In genomic region chr3:187012609-187013051, GRCh38 we compare ENCODE assay signal across 8 cellular contexts.
DNase-seq lines count a peak whose midpoint lies in the region; ATAC-seq and FAIRE-seq lines count a peak whose summit lies in the region.

No MANE protein-coding gene starts in this region.

- H3K4me3 Mint-ChIP-seq in stimulated activated naive CD8-positive, alpha-beta T cell treated with anti-CD3 and anti-CD28 coated beads, Interleukin-15, amount 100 ng/mL, for 72 hours: peak overlapping the region; percentile 69 to 74

- no peaks in the 10 kb centered on the region for H3K27me3 Mint-ChIP-seq in stimulated activated naive CD8-positive, alpha-beta T cell treated with anti-CD3 and anti-CD28 coated beads, Interleukin-15, amount 100 ng/mL, for 72 hours

- no peaks in the 10 kb centered on the region for H3K4me1 ChIP-seq in HUES64 (ENCODE audit: insufficient read depth, low read length)
- no peaks in the 10 kb centered on the region for H3K4me1 ChIP-seq in small intestine (ENCODE audit: control insufficient read depth in 2 of 2, insufficient read depth in 1 of 2, low read depth in 1 of 2, low read length in 1 of 2)

- H3K4me3 ChIP-seq in HUES64 (ENCODE audit: low read length): no peak overlapping the region
- no peak overlapping the region for H3K4me3 ChIP-seq in small intestine (ENCODE audit: low read depth in 1 of 2, low read length in 2 of 2)

- H3K9me3 Mint-ChIP-seq in stimulated activated naive CD8-positive, alpha-beta T cell treated with anti-CD3 and anti-CD28 coated beads, Interleukin-15, amount 100 ng/mL, for 72 hours: peaks cover 0 to 7% of the 10 kb centered on the region in 2 donors

- 85% methylated on average over 7 of the region's 7 CpGs for WGBS in HUES64
- 41 to 67% (median 58%) methylated on average over 7 of the region's 7 CpGs for WGBS in small intestine, 3 donors

- no peaks in the 10 kb centered on the region for H3K9me3 ChIP-seq in HUES64 (ENCODE audit: insufficient read depth, low read depth, low read length)
- no peaks in the 10 kb centered on the region for H3K9me3 ChIP-seq in small intestine (ENCODE audit: control insufficient read depth, low read depth)

- peaks cover 54% of the 10 kb centered on the region for H3K4me1 Mint-ChIP-seq in stimulated activated naive CD8-positive, alpha-beta T cell treated with anti-CD3 and anti-CD28 coated beads, Interleukin-15, amount 100 ng/mL, for 72 hours

- peak; percentile 86 for ATAC-seq in stimulated activated naive CD8-positive, alpha-beta T cell treated with anti-CD3 and anti-CD28 coated beads, Interleukin-15, amount 100 ng/mL, for 72 hours
- ATAC-seq in HG02763 (IDR thresholded peaks at IDR 0.05; ENCODE audit: unreplicated experiment): no peak

- H3K9ac ChIP-seq in HUES64 (ENCODE audit: low read depth, low read length): peak overlapping the region; percentile 19; the same call in 1 of the 2 replicates

- 0 out of 2 replicates have a peak overlapping the region, but pooled peaks have one; percentile 25 for H3K27ac ChIP-seq in HUES64 (ENCODE audit: low read depth, low read length)
- peak overlapping the region in 1 of 2 donors; percentile 55 for H3K27ac ChIP-seq in small intestine (ENCODE audit: low read depth in 1 of 2, low read length in 1 of 2)

- no peak for FAIRE-seq in small intestine (lab: Jason Lieb, UNC)

- peak; percentile 57 for DNase-seq in activated T-cell treated with anti-CD3 and anti-CD28 coated beads, Interleukin-2, amount 50 U/mL, for 1 hour
- DNase-seq in kidney tubule cell (ENCODE audit: low spot score) (peak; percentile 49), small intestine (no peak), H4 (ENCODE audit: low spot score) (no peak), dedifferentiated amniotic fluid mesenchymal stem cell (ENCODE audit: extremely low spot score) (no peak)
- DNase-seq in stimulated activated naive CD8-positive, alpha-beta T cell treated with anti-CD3 and anti-CD28 coated beads, Interleukin-15, amount 100 ng/mL, for 72 hours: peak; percentile 30 to 49

- H3K27me3 ChIP-seq in HUES64 (ENCODE audit: insufficient read depth, low read length) (no peaks in the 10 kb centered on the region), small intestine (ENCODE audit: control insufficient read depth in 2 of 2, insufficient read depth in 2 of 2, low read length in 2 of 2) (no peaks in the 10 kb centered on the region)

- peak overlapping the region; percentile 93 for H3K27ac Mint-ChIP-seq in stimulated activated naive CD8-positive, alpha-beta T cell treated with anti-CD3 and anti-CD28 coated beads, Interleukin-15, amount 100 ng/mL, for 72 hours

- H3K36me3 ChIP-seq in HUES64 (ENCODE audit: insufficient read depth, low read length) (peaks cover 17% of the 10 kb centered on the region), small intestine (ENCODE audit: control insufficient read depth in 2 of 2, insufficient read depth in 2 of 2, low read length in 2 of 2) (no peaks in the 10 kb centered on the region)

Comparison
In these comparisons a context has a peak if more than half of its experiments do, and no peak if none do; other contexts are left out.
1. DNase-seq: peak in activated T-cell treated with anti-CD3 and anti-CD28 coated beads, Interleukin-2, amount 50 U/mL, for 1 hour (single experiment), kidney tubule cell (single experiment) and stimulated activated naive CD8-positive, alpha-beta T cell treated with anti-CD3 and anti-CD28 coated beads, Interleukin-15, amount 100 ng/mL, for 72 hours (2 of 2); none in small intestine (single experiment), H4 (single experiment) and dedifferentiated amniotic fluid mesenchymal stem cell (single experiment).